In genomic region chr6:20118877-20119276, GRCh38 we compare ENCODE assay signal across 13 cellular contexts.
"Had no signal": no experiment of that assay in that cellular context is flagged by ENCODE, and none has a peak within 500 bp of the region (broad histone marks: within the 10 kb centered on the region; RNA-seq: fewer than 3 reads in every experiment).

No MANE protein-coding gene starts in this region.

- H3K27me3 ChIP-seq: esophagus muscularis mucosa had no signal

- H3K27ac ChIP-seq: dorsolateral prefrontal cortex had no signal

- H3K4me3 ChIP-seq: dorsolateral prefrontal cortex, esophagus muscularis mucosa had no signal

- H3K27ac Mint-ChIP-seq: activated CD8-positive, alpha-beta memory T cell treated with anti-CD3 and anti-CD28 coated beads, Interleukin-2, amount 10 ng/mL, durations not matched to agents 7 days and 5 days; activated naive CD8-positive, alpha-beta T cell; activated T-cell treated with anti-CD3 and anti-CD28 coated beads, Interleukin-2, amount 50 U/mL, for 24 hours; stimulated activated naive CD8-positive, alpha-beta T cell treated with anti-CD3 and anti-CD28 coated beads, Interleukin-15, Interleukin-2, amounts not matched to agents 100 ng/mL and 50 ng/mL, for 24 hours had no signal

- H3K4me1 Mint-ChIP-seq: activated CD8-positive, alpha-beta memory T cell treated with anti-CD3 and anti-CD28 coated beads, Interleukin-2, amount 10 ng/mL, durations not matched to agents 7 days and 5 days had no signal

- H3K9me3 ChIP-seq: esophagus muscularis mucosa had no signal

- H3K27me3 Mint-ChIP-seq: activated CD8-positive, alpha-beta memory T cell treated with anti-CD3 and anti-CD28 coated beads, Interleukin-2, amount 10 ng/mL, durations not matched to agents 7 days and 5 days; activated naive CD8-positive, alpha-beta T cell; activated T-cell treated with anti-CD3 and anti-CD28 coated beads, Interleukin-2, amount 50 U/mL, for 24 hours; stimulated activated naive CD8-positive, alpha-beta T cell treated with anti-CD3 and anti-CD28 coated beads, Interleukin-15, Interleukin-2, amounts not matched to agents 100 ng/mL and 50 ng/mL, for 24 hours had no signal

- H3K9me3 Mint-ChIP-seq: activated T-cell treated with anti-CD3 and anti-CD28 coated beads, Interleukin-2, amount 50 U/mL, for 24 hours; stimulated activated naive CD8-positive, alpha-beta T cell treated with anti-CD3 and anti-CD28 coated beads, Interleukin-15, Interleukin-2, amounts not matched to agents 100 ng/mL and 50 ng/mL, for 24 hours had no signal

- DNase-seq: activated CD4-positive, alpha-beta T cell treated with anti-CD3 and anti-CD28 coated beads for 1 hour; activated CD4-positive, alpha-beta T cell treated with anti-CD3 and anti-CD28 coated beads, Interleukin-2, amount 50 U/mL, for 48 hours; activated CD8-positive, alpha-beta memory T cell treated with anti-CD3 and anti-CD28 coated beads, Interleukin-2, amount 10 ng/mL, durations not matched to agents 7 days and 5 days; activated effector memory CD4-positive, alpha-beta T cell treated with Interleukin-2 at 50 U/mL for 16 hours; activated T-cell treated with anti-CD3 and anti-CD28 coated beads, Interleukin-2, amount 50 U/mL, for 24 hours; dorsolateral prefrontal cortex; left colon; mesenchymal stem cell; posterior cingulate gyrus; stimulated activated CD4-positive, alpha-beta T cell treated with anti-CD3 and anti-CD28 coated beads, Interleukin-12 subunit alpha, Interleukin-12 subunit beta, amount 100 ng/mL, for 4 hours had no signal

- H3K4me3 Mint-ChIP-seq: activated CD8-positive, alpha-beta memory T cell treated with anti-CD3 and anti-CD28 coated beads, Interleukin-2, amount 10 ng/mL, durations not matched to agents 7 days and 5 days; activated naive CD8-positive, alpha-beta T cell; activated T-cell treated with anti-CD3 and anti-CD28 coated beads, Interleukin-2, amount 50 U/mL, for 24 hours; stimulated activated naive CD8-positive, alpha-beta T cell treated with anti-CD3 and anti-CD28 coated beads, Interleukin-15, Interleukin-2, amounts not matched to agents 100 ng/mL and 50 ng/mL, for 24 hours had no signal
